ENCODE assay signal across 1 cellular context in genomic region chr5:52800394-52801213, GRCh38.
TF ChIP-seq lines count a peak whose summit lies in the region.

No MANE protein-coding gene starts in this region.

TF ChIP-seq in HepG2, 621 proteins besides CTCF, POLR2A, EP300 and RAD21 (continued from another document and continues in another):
- peak; percentile 72 for TF ChIP-seq UBTF (CRISPR knock-in tag; IDR thresholded peaks at IDR 0.05)
- peak in 1 of 2 experiments; percentile 49; a peak in 2 of 4 replicates for TF ChIP-seq HMGXB4 (CRISPR knock-in tag; IDR thresholded peaks at IDR 0.05; ENCODE audit: borderline replicate concordance in 1 of 2, low read depth in 1 of 2)
- TF ChIP-seq NONO (IDR thresholded peaks at IDR 0.05), result no peak
- no peak for TF ChIP-seq NONO (CRISPR knock-in tag; conservative IDR thresholded peaks at IDR 0.05)
- TF ChIP-seq MAFK (conservative IDR thresholded peaks at IDR 0.05 in 1 of 2, IDR thresholded peaks at IDR 0.05 in 1 of 2; ENCODE audit: low read length in 2 of 2), result peak in 1 of 2 experiments; percentile 55; a peak in 1 of 4 replicates
- peak; percentile 55 for TF ChIP-seq SAP130 (CRISPR knock-in tag; IDR thresholded peaks at IDR 0.05; ENCODE audit: low read depth)
- TF ChIP-seq BORCS8-MEF2B (CRISPR knock-in tag; IDR thresholded peaks at IDR 0.05), result peak; percentile 65; the same call in 1 of the 2 replicates
- TF ChIP-seq ZNF414 (CRISPR knock-in tag; IDR thresholded peaks at IDR 0.05), result peak; percentile 73; the same call in 1 of the 2 replicates
- TF ChIP-seq KDM6A (CRISPR knock-in tag; IDR thresholded peaks at IDR 0.05; ENCODE audit: low read depth), result no peak
- TF ChIP-seq ARID4A (CRISPR knock-in tag; IDR thresholded peaks at IDR 0.05; ENCODE audit: borderline replicate concordance), result peak; percentile 77
- TF ChIP-seq ZNF383 (CRISPR knock-in tag; IDR thresholded peaks at IDR 0.05; ENCODE audit: borderline replicate concordance), result 0 out of 2 replicates have a peak, but pooled peaks have one; percentile 39
- no peak for TF ChIP-seq ATRX (CRISPR knock-in tag; IDR thresholded peaks at IDR 0.05; ENCODE audit: borderline replicate concordance)
- no peak for TF ChIP-seq ZNF629 (CRISPR knock-in tag; conservative IDR thresholded peaks at IDR 0.05)
- 0 out of 2 replicates have a peak, but pooled peaks have one; percentile 29 for TF ChIP-seq RFXANK (CRISPR knock-in tag; IDR thresholded peaks at IDR 0.05)
- peak; percentile 48; the same call in 1 of the 2 replicates for TF ChIP-seq ZNF746 (CRISPR knock-in tag; IDR thresholded peaks at IDR 0.05)
- TF ChIP-seq HBP1 (CRISPR knock-in tag; IDR thresholded peaks at IDR 0.05; ENCODE audit: low read depth), result 0 out of 2 replicates have a peak, but pooled peaks have one; percentile 14
- TF ChIP-seq CREB3 (CRISPR knock-in tag; IDR thresholded peaks at IDR 0.05), result 0 out of 2 replicates have a peak, but pooled peaks have one; percentile 40
- 0 out of 2 replicates have a peak, but pooled peaks have one; percentile 72 for TF ChIP-seq WIZ (CRISPR knock-in tag; IDR thresholded peaks at IDR 0.05)
- 0 out of 2 replicates have a peak, but pooled peaks have one; percentile 17 for TF ChIP-seq BRF2 (CRISPR knock-in tag; IDR thresholded peaks at IDR 0.05)
- TF ChIP-seq HOXA3 (CRISPR knock-in tag; IDR thresholded peaks at IDR 0.05), result peak; percentile 21; the same call in 1 of the 2 replicates
- TF ChIP-seq ZNF772 (CRISPR knock-in tag; IDR thresholded peaks at IDR 0.05), result peak; percentile 66
- 0 out of 2 replicates have a peak, but pooled peaks have one; percentile 20 for TF ChIP-seq YEATS2 (CRISPR knock-in tag; IDR thresholded peaks at IDR 0.05; ENCODE audit: borderline replicate concordance)
- TF ChIP-seq SRSF1 (optimal IDR thresholded peaks at IDR 0.05; ENCODE audit: low read depth, low read length), result no peak
- peak; percentile 43 for TF ChIP-seq RXRA (CRISPR knock-in tag; IDR thresholded peaks at IDR 0.05)
- TF ChIP-seq NR2C2 (CRISPR knock-in tag; IDR thresholded peaks at IDR 0.05; ENCODE audit: borderline replicate concordance), result peak; percentile 19; the same call in 1 of the 2 replicates
- 0 out of 2 replicates have a peak, but pooled peaks have one; percentile 48 for TF ChIP-seq ZNF556 (CRISPR knock-in tag; IDR thresholded peaks at IDR 0.05; ENCODE audit: borderline replicate concordance)
- TF ChIP-seq MAF1 (CRISPR knock-in tag; IDR thresholded peaks at IDR 0.05; ENCODE audit: borderline replicate concordance), result no peak
- TF ChIP-seq ZMYM2 (CRISPR knock-in tag; IDR thresholded peaks at IDR 0.05), result no peak
- TF ChIP-seq MAFF (IDR thresholded peaks at IDR 0.05; ENCODE audit: low read depth, low read length), result peak; percentile 43; the same call in 1 of the 2 replicates
- TF ChIP-seq ZNF788 (CRISPR knock-in tag; IDR thresholded peaks at IDR 0.05; ENCODE audit: borderline replicate concordance), result peak; percentile 52; the same call in 1 of the 2 replicates
- no peak for TF ChIP-seq SMARCC2 (IDR thresholded peaks at IDR 0.05)
- TF ChIP-seq PAXIP1 (CRISPR knock-in tag; conservative IDR thresholded peaks at IDR 0.05), result peak; percentile 23; the same call in 1 of the 2 replicates
- peak; percentile 14 for TF ChIP-seq ZNF883 (CRISPR knock-in tag; IDR thresholded peaks at IDR 0.05; ENCODE audit: not compliant biosample characterization)
- no peak for TF ChIP-seq SIN3B (IDR thresholded peaks at IDR 0.05; ENCODE audit: low read length)
- 0 out of 2 replicates have a peak, but pooled peaks have one; percentile 40 for TF ChIP-seq ZNF691 (CRISPR knock-in tag; IDR thresholded peaks at IDR 0.05; ENCODE audit: borderline replicate concordance, low read depth)
- 0 out of 2 replicates have a peak, but pooled peaks have one; percentile 20 for TF ChIP-seq HNF1B (CRISPR knock-in tag; IDR thresholded peaks at IDR 0.05)
- no peak for TF ChIP-seq ZFP82 (CRISPR knock-in tag; IDR thresholded peaks at IDR 0.05; ENCODE audit: borderline replicate concordance)
